Comparison of ENCODE assay signal across 26 cellular contexts in the genomic region with DNA sequence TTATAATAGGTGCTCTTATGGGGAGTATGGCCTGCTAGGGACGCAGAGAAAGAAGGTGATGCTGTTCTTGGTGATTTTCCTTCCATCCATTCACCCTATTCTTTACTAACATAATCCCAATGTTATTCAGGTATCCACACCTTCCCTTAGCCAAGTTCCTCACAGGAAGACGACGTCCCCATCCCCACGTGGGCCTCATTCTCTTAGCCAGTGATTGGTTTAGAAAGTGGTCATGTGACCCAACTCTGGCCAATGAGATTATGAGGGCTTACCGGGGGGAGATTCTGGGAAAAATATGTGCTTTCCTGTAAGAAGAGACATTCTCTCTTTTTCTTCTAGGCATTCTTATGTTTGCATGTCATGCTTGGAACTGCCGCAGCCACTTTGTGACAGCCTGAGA.
DNase-seq lines count a peak whose midpoint lies in the region; ATAC-seq, FAIRE-seq and TF ChIP-seq lines count a peak whose summit lies in the region.
"Had no signal": no experiment of that assay in that cellular context is flagged by ENCODE, and none has a peak within 500 bp of the region (broad histone marks: within the 10 kb centered on the region; RNA-seq: fewer than 3 reads in every experiment).

No MANE protein-coding gene starts in this region.

- H3K36me3 Mint-ChIP-seq in WTC11: no peaks in the 10 kb centered on the region
- H3K36me3 Mint-ChIP-seq: CD14-positive monocyte; CD4-positive, alpha-beta memory T cell; CD4-positive, CD25-positive, alpha-beta regulatory T cell had no signal

- TF ChIP-seq CTCF in HepG2 (CRISPR knock-in tag; IDR thresholded peaks at IDR 0.05): no peak
- no peak for TF ChIP-seq CTCF in right lobe of liver (IDR thresholded peaks at IDR 0.05)
- no peak for TF ChIP-seq CTCF in WTC11 (IDR thresholded peaks at IDR 0.05)
- TF ChIP-seq CTCF in H1 (IDR thresholded peaks at IDR 0.05; ENCODE audit: control extremely low read depth in 1 of 3, insufficient read depth in 1 of 3, low read depth in 1 of 3, low read length in 3 of 3): no peak
- no peak for TF ChIP-seq CTCF in RWPE1 (conservative IDR thresholded peaks at IDR 0.05; ENCODE audit: low read depth)

- no peak overlapping the region for H3K56ac ChIP-seq in H1 (replicated peaks; ENCODE audit: insufficient read length, low read depth, low read length)

- no peak overlapping the region for H2AK5ac ChIP-seq in H1 (ENCODE audit: low read depth, low read length)

- H2BK12ac ChIP-seq in H1 (ENCODE audit: low read depth, low read length): no peak overlapping the region

- H3K4me3 ChIP-seq in HepG2 (replicated peaks in 1 of 3; ENCODE audit: insufficient read depth in 1 of 3, low read depth in 2 of 3, low read length in 3 of 3) (no peak overlapping the region), right lobe of liver (no peak overlapping the region), H1 (ENCODE audit: extremely low read depth in 1 of 4, insufficient read depth in 2 of 4, low read depth in 3 of 4, low read length in 4 of 4) (no peak overlapping the region)
- H3K4me3 ChIP-seq: BLaER1 had no signal

- no peaks in the 10 kb centered on the region for H3K79me2 ChIP-seq in HepG2 (ENCODE audit: insufficient read depth, low read length)
- no peaks in the 10 kb centered on the region for H3K79me2 ChIP-seq in H1 (ENCODE audit: control insufficient read depth in 1 of 2, insufficient read depth in 2 of 2, low read length in 2 of 2)

- WGBS in HepG2 (ENCODE audit: low lambda C conversion rate): 17% methylated on average over 6 of the region's 6 CpGs
- WGBS in right lobe of liver (ENCODE audit: insufficient coverage, low coverage, low lambda C conversion rate, missing lambda C conversion rate): 100% methylated on average over 2 of the region's 6 CpGs
- 93% methylated on average over 6 of the region's 6 CpGs; no CpG with 5 or more reads in 1 of the 2 experiments for WGBS in H1 (ENCODE audit: extremely low coverage in 1 of 2, insufficient coverage in 1 of 2, insufficient read length in 1 of 2, insufficient replicate concordance in 2 of 2, low coverage in 1 of 2, low lambda C conversion rate in 2 of 2, missing lambda C conversion rate in 1 of 2), 2 experiments

- peaks cover 20% of the 10 kb centered on the region for H3K4me1 Mint-ChIP-seq in WTC11
- H3K4me1 Mint-ChIP-seq: CD14-positive monocyte; CD4-positive, alpha-beta memory T cell; CD8-positive, alpha-beta memory T cell had no signal

- no peak overlapping the region for H4K91ac ChIP-seq in H1 (replicated peaks; ENCODE audit: insufficient read length, low read length)

- H4K8ac ChIP-seq in H1 (ENCODE audit: extremely low read depth, insufficient read depth, low read length): no peak overlapping the region

- no peak overlapping the region for H2BK5ac ChIP-seq in H1 (ENCODE audit: low read depth, low read length)

- H3K9me3 Mint-ChIP-seq in WTC11: peaks cover 16% of the 10 kb centered on the region

- H3K27ac Mint-ChIP-seq in WTC11: no peak overlapping the region
- H3K27ac Mint-ChIP-seq: CD14-positive monocyte; CD4-positive, alpha-beta memory T cell; CD4-positive, CD25-positive, alpha-beta regulatory T cell; CD8-positive, alpha-beta memory T cell had no signal

- H3K4ac ChIP-seq in H1 (replicated peaks; ENCODE audit: insufficient read length, low read depth, low read length): no peak overlapping the region

- intact Hi-C loops in HepG2 (cut with micrococcal nuclease; ENCODE audit: unreplicated experiment): no loop called here
- intact Hi-C loops in right lobe of liver (cut with DNase I): no loop called here

- 0 out of 5 replicates have a peak, but pooled peaks cover 0 to 13% of the 10 kb centered on the region in 2 experiments for H3K27me3 ChIP-seq in HepG2 (ENCODE audit: control insufficient read depth in 1 of 2, insufficient read depth in 2 of 2, low read length in 2 of 2)
- H3K27me3 ChIP-seq in right lobe of liver: no peaks in the 10 kb centered on the region
- H3K27me3 ChIP-seq in H1 (replicated peaks in 1 of 4; ENCODE audit: control insufficient read depth in 3 of 4, extremely low read depth in 1 of 4, insufficient read depth in 3 of 4, low read length in 3 of 4): no peaks in the 10 kb centered on the region
- H3K27me3 ChIP-seq: BE2C, BLaER1 had no signal

- H3K79me1 ChIP-seq in H1 (ENCODE audit: low read depth, low read length): no peaks in the 10 kb centered on the region

- FAIRE-seq in HepG2 (lab: Jason Lieb, UNC) (no peak), H1 (lab: Jason Lieb, UNC) (no peak)
- FAIRE-seq: GM12891, GM19239 had no signal

- no peak overlapping the region for H3K23ac ChIP-seq in H1 (ENCODE audit: insufficient read length)

- CTCF ChIA-PET in HepG2 (lab: Yijun Ruan, JAX; ENCODE audit: low intra/inter-chr PET ratio, low total read pairs) (no interaction called here), WTC11 (lab: Charles Lee) (no interaction called here), H1 (lab: Charles Lee; ENCODE audit: partially characterized antibody) (no interaction called here), RWPE1 (lab: Yijun Ruan, JAX) (no interaction called here)

- H4K5ac ChIP-seq in H1 (ENCODE audit: insufficient read length, low read depth, low read length): no peak overlapping the region

- H3K4me2 ChIP-seq in HepG2 (ENCODE audit: low read depth, low read length) (no peak overlapping the region), H1 (ENCODE audit: insufficient read depth in 1 of 2, low read depth in 2 of 2, low read length in 2 of 2) (no peak overlapping the region)
- H3K4me2 ChIP-seq: BLaER1 had no signal

- H3K9me3 ChIP-seq in HepG2 (ENCODE audit: low read length): no peaks in the 10 kb centered on the region
- H3K9me3 ChIP-seq in right lobe of liver: no peaks in the 10 kb centered on the region
- no peaks in the 10 kb centered on the region for H3K9me3 ChIP-seq in H1 (ENCODE audit: insufficient read depth in 2 of 2, low read depth in 1 of 2, low read length in 1 of 2)
- H3K9me3 ChIP-seq: BE2C, BLaER1 had no signal

- H3K4me1 ChIP-seq in HepG2 (ENCODE audit: insufficient read depth, low read length): no peaks in the 10 kb centered on the region
- H3K4me1 ChIP-seq in right lobe of liver: no peaks in the 10 kb centered on the region
- no peaks in the 10 kb centered on the region; a peak in 1 of 7 replicates for H3K4me1 ChIP-seq in H1 (replicated peaks in 1 of 4; ENCODE audit: control insufficient read depth in 3 of 4, insufficient read depth in 4 of 4, low read length in 3 of 4)
- H3K4me1 ChIP-seq: BE2C had no signal

- no peaks in the 10 kb centered on the region for H3K23me2 ChIP-seq in H1 (ENCODE audit: low read depth, low read length)

- DNase-seq in HepG2 (ENCODE audit: low spot score) (no peak), right lobe of liver (no peak), WTC11 (ENCODE audit: low spot score) (no peak), H1 (ENCODE audit: low read depth in 1 of 2, low spot score in 2 of 2) (no peak), GF-D8 (lab: John Stamatoyannopoulos, UW) (no peak), RWPE1 (ENCODE audit: low spot score) (no peak), globus pallidus (ENCODE audit: low spot score) (no peak)
- DNase-seq: ACHN; BE2C; C1 segment of cervical spinal cord; CD4-positive, alpha-beta memory T cell; CD4-positive, CD25-positive, alpha-beta regulatory T cell; CD8-positive, alpha-beta memory T cell; COR-L47; DMS 273 treated with DMSO at 0.1 percent for 48 hours; DMS153; DMS53; DMS79; DND-41; EL; GDM1 had no signal

- no peak overlapping the region for H2BK120ac ChIP-seq in H1 (replicated peaks; ENCODE audit: low read depth, low read length)

- no peak overlapping the region for H3K9ac ChIP-seq in HepG2 (ENCODE audit: insufficient read depth, low read depth, low read length)
- no peak overlapping the region for H3K9ac ChIP-seq in H1 (replicated peaks in 1 of 4; ENCODE audit: extremely low read depth in 1 of 4, low read depth in 3 of 4, low read length in 3 of 4)
- H3K9ac ChIP-seq: BLaER1 had no signal

- in situ Hi-C loops in HepG2 (cut with HindIII; ENCODE audit: extremely low pct_ligation_motif_present, low pct_unique_long_range_greater_than_20kb): no loop called here

- H3K14ac ChIP-seq in H1 (ENCODE audit: insufficient read length): no peak overlapping the region

- POLR2A ChIA-PET in HepG2 (lab: Yijun Ruan, JAX) (no interaction called here), WTC11 (lab: Charles Lee) (interaction anchor here (0.6 kb wide), 1 partner anchor 9 kb away, joined by 3 read pairs; no protein-coding TSS in a partner anchor), H1 (lab: Charles Lee; ENCODE audit: partially characterized antibody) (no interaction called here), RWPE1 (lab: Yijun Ruan, JAX; ENCODE audit: low non-redundant PET) (no interaction called here)

- TF ChIP-seq POLR2A in HepG2 (IDR thresholded peaks at IDR 0.05; ENCODE audit: insufficient read depth in 1 of 2, low read depth in 2 of 2, low read length in 2 of 2) (no peak), right lobe of liver (IDR thresholded peaks at IDR 0.05) (no peak), H1 (IDR thresholded peaks at IDR 0.05; ENCODE audit: control extremely low read depth in 1 of 2, low read depth in 2 of 2, low read length in 2 of 2) (no peak)

- H2AFZ ChIP-seq in HepG2 (ENCODE audit: low read length): no peak overlapping the region
- no peak overlapping the region for H2AFZ ChIP-seq in H1 (ENCODE audit: low read length)

- H3K36me3 ChIP-seq in HepG2 (replicated peaks in 1 of 2; ENCODE audit: control insufficient read depth in 1 of 2, insufficient read depth in 2 of 2, low read length in 2 of 2) (no peaks in the 10 kb centered on the region), right lobe of liver (peaks cover 0 to 31% (median 2%) of the 10 kb centered on the region in 4 donors), H1 (ENCODE audit: control insufficient read depth in 2 of 4, insufficient read depth in 4 of 4, low read length in 3 of 4) (no peaks in the 10 kb centered on the region)
- H3K36me3 ChIP-seq: BE2C, BLaER1 had no signal

- H3K27ac ChIP-seq in HepG2 (ENCODE audit: extremely low read length, insufficient read depth, low read length) (no peak overlapping the region), right lobe of liver (no peak overlapping the region), H1 (ENCODE audit: low read depth, low read length) (no peak overlapping the region), RWPE1 (no peak overlapping the region)
- H3K27ac ChIP-seq: 22Rv1, BLaER1 had no signal

- TF ChIP-seq RAD21 in HepG2 (CRISPR knock-in tag; IDR thresholded peaks at IDR 0.05): no peak
- no peak for TF ChIP-seq RAD21 in H1 (IDR thresholded peaks at IDR 0.05 in 1 of 2, conservative IDR thresholded peaks at IDR 0.05 in 1 of 2; ENCODE audit: low read depth in 2 of 2, low read length in 2 of 2)

- H3K18ac ChIP-seq in H1 (ENCODE audit: extremely low read depth, low read length): no peak overlapping the region

- H2BK20ac ChIP-seq in H1 (ENCODE audit: low read length): no peak overlapping the region

- no peak overlapping the region for H2BK15ac ChIP-seq in H1 (ENCODE audit: low read length)

- TF ChIP-seq EP300 in HepG2 (IDR thresholded peaks at IDR 0.05; ENCODE audit: low read depth in 2 of 2, low read length in 2 of 2) (no peak), HepG2 (CRISPR knock-in tag; IDR thresholded peaks at IDR 0.05; ENCODE audit: borderline replicate concordance) (no peak), H1 (IDR thresholded peaks at IDR 0.05; ENCODE audit: borderline replicate concordance in 1 of 2, low read depth in 2 of 2, low read length in 2 of 2) (no peak)

- no TSS peak for BruUV-seq in HepG2 (replicated peaks; lab: Mats Ljungman, UMichigan)

- no peak overlapping the region for H3K4me3 Mint-ChIP-seq in WTC11
- H3K4me3 Mint-ChIP-seq: CD14-positive monocyte; CD4-positive, alpha-beta memory T cell; CD4-positive, CD25-positive, alpha-beta regulatory T cell; CD8-positive, alpha-beta memory T cell had no signal

- no peaks in the 10 kb centered on the region; the same call in 1 of the 2 replicates for H3K27me3 Mint-ChIP-seq in WTC11 (ENCODE audit: low read depth)
- H3K27me3 Mint-ChIP-seq: CD4-positive, alpha-beta memory T cell; CD4-positive, CD25-positive, alpha-beta regulatory T cell; CD8-positive, alpha-beta memory T cell had no signal

- H4K20me1 ChIP-seq in HepG2 (ENCODE audit: insufficient read depth, low read length): no peaks in the 10 kb centered on the region
- no peaks in the 10 kb centered on the region for H4K20me1 ChIP-seq in H1 (replicated peaks in 1 of 2; ENCODE audit: control insufficient read depth in 1 of 2, insufficient read depth in 2 of 2, low read length in 2 of 2)
- H4K20me1 ChIP-seq: BLaER1 had no signal

- no peak for ATAC-seq in HepG2
- ATAC-seq in right lobe of liver: no peak
- no peak for ATAC-seq in WTC11

Comparison
In these comparisons a context has a peak if more than half of its experiments do, and no peak if none do; other contexts are left out.
1. Of the 50 proteins assayed by ChIP-seq in both HepG2 and WTC11: peak only in HepG2: none; only in WTC11: USF2; in both: NFYB; in neither: 48.